ENCODE assay signal across 17 cellular contexts in the genomic region with DNA sequence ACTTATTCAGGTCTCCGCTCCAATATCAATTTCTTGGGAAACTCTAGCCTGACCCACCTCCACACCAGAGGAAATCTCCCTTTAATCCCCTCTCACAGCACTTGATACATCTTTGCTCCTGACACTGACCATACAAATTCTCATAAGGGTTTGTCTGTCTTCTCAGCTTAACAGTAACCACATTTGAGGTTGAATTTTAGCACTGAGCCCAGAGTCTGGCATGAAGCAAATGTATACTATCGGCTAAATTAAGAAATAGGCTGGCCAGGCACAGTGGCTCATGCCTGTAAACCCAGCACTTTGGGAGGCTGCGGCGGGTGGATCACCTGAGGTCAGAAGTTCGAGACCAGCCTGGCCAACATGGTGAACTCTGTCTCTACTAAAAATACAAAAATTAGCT.
"Had no signal": no experiment of that assay in that cellular context is flagged by ENCODE, and none has a peak within 500 bp of the region (broad histone marks: within the 10 kb centered on the region; RNA-seq: fewer than 3 reads in every experiment).

No MANE protein-coding gene starts in this region.

- H3K27ac Mint-ChIP-seq: activated CD4-positive, alpha-beta T cell treated with anti-CD3 and anti-CD28 coated beads, Interleukin-2, amount 10 ng/mL, durations not matched to agents 7 days and 5 days; activated naive CD8-positive, alpha-beta T cell treated with anti-CD3 and anti-CD28 coated beads for 36 hours; activated T-cell treated with anti-CD3 and anti-CD28 coated beads, Interleukin-2, amount 50 U/mL, for 72 hours had no signal

- H3K4me3 ChIP-seq: lung, ovary, suprapubic skin, upper lobe of right lung had no signal

- H3K27me3 ChIP-seq: ovary, suprapubic skin, upper lobe of right lung had no signal

- H3K36me3 ChIP-seq: ovary had no signal

- DNase-seq: activated CD4-positive, alpha-beta T cell treated with anti-CD3 and anti-CD28 coated beads, Interleukin-2, amount 10 ng/mL, durations not matched to agents 7 days and 5 days; activated CD8-positive, alpha-beta memory T cell treated with anti-CD3 and anti-CD28 coated beads, Interleukin-2, amount 50 U/mL, for 48 hours; activated gamma-delta T cell; activated naive CD8-positive, alpha-beta T cell treated with anti-CD3 and anti-CD28 coated beads for 36 hours; activated T-cell treated with anti-CD3 and anti-CD28 coated beads, Interleukin-2, amount 50 U/mL, for 72 hours; anterior cingulate cortex; immature natural killer cell; midbrain; naive B cell; ovary; small intestine; stimulated activated CD4-positive, alpha-beta T cell treated with anti-CD3 and anti-CD28 coated beads, Interleukin-4, amount 100 ng/mL, for 4 hours; stimulated activated CD8-positive, alpha-beta memory T cell treated with anti-CD3 and anti-CD28 coated beads, Interleukin-4, amount 100 ng/mL, for 48 hours; stimulated activated naive CD4-positive, alpha-beta T cell treated with Interleukin-2 at 50 U/mL for 16 hours; upper lobe of right lung had no signal

- H3K27me3 Mint-ChIP-seq: activated CD4-positive, alpha-beta T cell treated with anti-CD3 and anti-CD28 coated beads, Interleukin-2, amount 10 ng/mL, durations not matched to agents 7 days and 5 days; activated naive CD8-positive, alpha-beta T cell treated with anti-CD3 and anti-CD28 coated beads for 36 hours; naive B cell had no signal

- ATAC-seq: activated T-cell treated with anti-CD3 and anti-CD28 coated beads, Interleukin-2, amount 50 U/mL, for 72 hours; upper lobe of right lung had no signal

- H3K4me3 Mint-ChIP-seq: activated CD4-positive, alpha-beta T cell treated with anti-CD3 and anti-CD28 coated beads, Interleukin-2, amount 10 ng/mL, durations not matched to agents 7 days and 5 days; activated naive CD8-positive, alpha-beta T cell treated with anti-CD3 and anti-CD28 coated beads for 36 hours; activated T-cell treated with anti-CD3 and anti-CD28 coated beads, Interleukin-2, amount 50 U/mL, for 72 hours; immature natural killer cell; naive B cell had no signal

- H3K9me3 Mint-ChIP-seq: activated CD4-positive, alpha-beta T cell treated with anti-CD3 and anti-CD28 coated beads, Interleukin-2, amount 10 ng/mL, durations not matched to agents 7 days and 5 days; activated naive CD8-positive, alpha-beta T cell treated with anti-CD3 and anti-CD28 coated beads for 36 hours; activated T-cell treated with anti-CD3 and anti-CD28 coated beads, Interleukin-2, amount 50 U/mL, for 72 hours; immature natural killer cell; naive B cell had no signal

- H3K9me3 ChIP-seq: ovary, suprapubic skin, upper lobe of right lung had no signal
